ENCODE assay signal across 8 cellular contexts in the genomic region with DNA sequence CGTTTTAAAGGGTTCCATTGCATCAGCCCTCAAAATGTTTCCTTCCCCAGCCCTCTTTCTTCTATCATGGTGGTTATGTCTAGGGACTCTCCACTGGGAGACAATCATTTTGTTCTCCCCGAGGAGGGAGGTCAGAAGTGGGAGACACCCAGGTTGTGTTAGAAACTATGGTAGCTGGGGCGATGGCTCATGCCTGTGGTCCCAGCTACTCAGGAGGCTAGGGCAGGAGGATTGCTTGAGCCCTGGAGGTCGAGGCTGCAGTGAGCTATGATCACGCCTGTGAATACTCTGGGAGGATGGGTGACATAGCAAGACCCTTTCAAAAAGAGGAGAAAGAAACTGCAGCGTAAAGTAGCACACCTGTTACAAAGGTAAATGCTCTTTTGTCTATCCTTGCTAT. TPM values are rescaled to one million over a fixed set of nuclear protein-coding genes. Genes with fewer than 3 reads are reported as not detected.
A peak's percentile ranks its signal among the peaks of the same experiment; 100 is the strongest.
DNase-seq lines count a peak whose midpoint lies in the region; ATAC-seq, FAIRE-seq and TF ChIP-seq lines count a peak whose summit lies in the region.

No MANE protein-coding gene starts in this region.

- peak; percentile 20 for FAIRE-seq in GM12891 (lab: Jason Lieb, UNC)

- H3K36me3 Mint-ChIP-seq in effector memory CD8-positive, alpha-beta T cell (ENCODE audit: insufficient read depth) = no peaks in the 10 kb centered on the region
- H3K36me3 Mint-ChIP-seq in nephron progenitor cell (ENCODE audit: low read depth) = no peaks in the 10 kb centered on the region

- no peak for TF ChIP-seq CTCF in LNCaP clone FGC (IDR thresholded peaks at IDR 0.05; ENCODE audit: control insufficient read depth, extremely low read depth, insufficient read depth)
- TF ChIP-seq CTCF in nephron progenitor cell (IDR thresholded peaks at IDR 0.05) = no peak

- H3K4me1 Mint-ChIP-seq in effector memory CD8-positive, alpha-beta T cell (ENCODE audit: low read depth in 2 of 2) = peaks cover 0 to 11% of the 10 kb centered on the region in 2 donors
- peaks cover 28% of the 10 kb centered on the region for H3K4me1 Mint-ChIP-seq in nephron progenitor cell

- peak overlapping the region; percentile 48 for H3K4me3 ChIP-seq in LNCaP clone FGC (ENCODE audit: low read depth, low read length)

- no peak for DNase-seq in GM12891 (ENCODE audit: insufficient read length, low spot score)
- DNase-seq in LNCaP clone FGC (ENCODE audit: low read depth) = no peak
- no peak for DNase-seq in effector memory CD8-positive, alpha-beta T cell
- no peak for DNase-seq in nephron progenitor cell
- DNase-seq in SK-N-DZ (ENCODE audit: low spot score) = no peak
- DNase-seq in amygdala (lab: John Stamatoyannopoulos, UW) = no peak

- TF ChIP-seq POLR2A in GM12891 (IDR thresholded peaks at IDR 0.05; ENCODE audit: low read depth, low read length) = no peak

- peak overlapping the region; percentile 80 to 89 for H3K4me3 Mint-ChIP-seq in effector memory CD8-positive, alpha-beta T cell
- H3K4me3 Mint-ChIP-seq in nephron progenitor cell = peak overlapping the region; percentile 79

- no peak for ATAC-seq in effector memory CD8-positive, alpha-beta T cell (replicated peaks)
- ATAC-seq in GM21390 (IDR thresholded peaks at IDR 0.05; ENCODE audit: unreplicated experiment) (no peak), HG03280 (IDR thresholded peaks at IDR 0.05; ENCODE audit: unreplicated experiment) (no peak)

- H3K27me3 Mint-ChIP-seq in effector memory CD8-positive, alpha-beta T cell = no peaks in the 10 kb centered on the region
- peaks cover 9% of the 10 kb centered on the region for H3K27me3 Mint-ChIP-seq in nephron progenitor cell (ENCODE audit: low read depth, poor library complexity)

- H3K9me3 Mint-ChIP-seq in effector memory CD8-positive, alpha-beta T cell = no peaks in the 10 kb centered on the region
- H3K9me3 Mint-ChIP-seq in nephron progenitor cell = no peaks in the 10 kb centered on the region

- H3K27ac Mint-ChIP-seq in effector memory CD8-positive, alpha-beta T cell = peak overlapping the region; percentile 94 to 96
- H3K27ac Mint-ChIP-seq in nephron progenitor cell = peak overlapping the region; percentile 74

TF ChIP-seq in GM12891, 5 proteins besides CTCF, POLR2A, EP300 and RAD21:
- no peak for TF ChIP-seq POLR2AphosphoS5 (IDR thresholded peaks at IDR 0.05; ENCODE audit: low read depth, low read length)
TF ChIP-seq in GM12891: peak in this region for 0.

RNA-seq across cellular contexts. Expression of a gene that starts 13.0 kb away (rescaled TPM):
- 7.9 TPM for polyA plus RNA-seq in GM12891 (2012; ENCODE audit: low read depth, missing spikeins)
- polyA plus RNA-seq in SK-N-DZ (2014; cell fraction: cytosol; rRNA removed) = 12.7 and 13.7 TPM in 2 replicates
- 15.4 and 15.8 TPM in 2 replicates for polyA plus RNA-seq in SK-N-DZ (2014; cell fraction: nucleus; rRNA removed)

RNA-seq across cellular contexts. Expression of a gene that starts 18.5 kb away (rescaled TPM):
- 3.4 TPM for polyA plus RNA-seq in GM12891 (2012; ENCODE audit: low read depth, missing spikeins)
- polyA plus RNA-seq in SK-N-DZ (2014; cell fraction: cytosol; rRNA removed) = 7.3 and 11.0 TPM in 2 replicates
- polyA plus RNA-seq in SK-N-DZ (2014; cell fraction: nucleus; rRNA removed) = 6.0 and 9.9 TPM in 2 replicates

RNA-seq across cellular contexts. Expression of a gene that starts 22.7 kb away (rescaled TPM):
- polyA plus RNA-seq in GM12891 (2012; ENCODE audit: low read depth, missing spikeins) = 116 TPM
- polyA plus RNA-seq in SK-N-DZ (2014; cell fraction: cytosol; rRNA removed) = 127 and 142 TPM in 2 replicates
- 292 and 417 TPM in 2 replicates for polyA plus RNA-seq in SK-N-DZ (2014; cell fraction: nucleus; rRNA removed)

RNA-seq across cellular contexts. Expression of a gene that starts 24.3 kb away (rescaled TPM):
- polyA plus RNA-seq in GM12891 (2012; ENCODE audit: low read depth, missing spikeins) = 1,232 TPM
- polyA plus RNA-seq in SK-N-DZ (2014; cell fraction: cytosol; rRNA removed) = 2,395 and 2,806 TPM in 2 replicates
- 1,106 and 1,586 TPM in 2 replicates for polyA plus RNA-seq in SK-N-DZ (2014; cell fraction: nucleus; rRNA removed)

RNA-seq across cellular contexts. Expression of a gene that starts 36.1 kb away (rescaled TPM):
- polyA plus RNA-seq in GM12891 (2012; ENCODE audit: low read depth, missing spikeins) = 27.4 TPM
- polyA plus RNA-seq in SK-N-DZ (2014; cell fraction: cytosol; rRNA removed) = 15.9 and 16.9 TPM in 2 replicates
- polyA plus RNA-seq in SK-N-DZ (2014; cell fraction: nucleus; rRNA removed) = 19.4 and 59.9 TPM in 2 replicates
